1 cellular context compared by ENCODE assay signal in the genomic region with DNA sequence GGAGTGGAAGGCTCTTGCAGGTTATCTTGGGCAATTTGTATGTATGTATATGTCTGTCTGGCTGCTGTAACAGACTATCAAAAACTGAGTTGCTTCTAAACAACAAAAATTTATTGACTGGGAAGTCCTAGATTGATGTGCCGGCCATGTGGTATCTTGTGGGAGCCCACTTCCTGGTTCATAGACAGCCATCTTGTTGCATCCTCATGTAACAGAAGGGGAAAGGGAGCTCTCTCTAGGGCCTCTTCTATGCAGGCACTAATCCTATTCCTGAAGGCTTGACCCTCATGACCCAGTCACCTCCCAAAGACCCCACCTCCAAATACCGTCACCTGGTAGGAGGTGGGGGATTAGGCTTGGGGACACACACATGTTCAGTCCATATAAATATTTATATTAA.
TF ChIP-seq lines count a peak whose summit lies in the region.

No MANE protein-coding gene starts in this region.

TF ChIP-seq in GM12878, 131 proteins besides CTCF, POLR2A, EP300 and RAD21:
- TF ChIP-seq ZSCAN29 (IDR thresholded peaks at IDR 0.05) = no peak
- TF ChIP-seq FOXM1 (IDR thresholded peaks at IDR 0.05; ENCODE audit: low read depth, low read length) = no peak
- no peak for TF ChIP-seq TCF7 (IDR thresholded peaks at IDR 0.05; ENCODE audit: borderline replicate concordance)
- no peak for TF ChIP-seq KDM1A (IDR thresholded peaks at IDR 0.05; ENCODE audit: borderline replicate concordance)
TF ChIP-seq in GM12878: peak in this region for 0.
